In the genomic region with DNA sequence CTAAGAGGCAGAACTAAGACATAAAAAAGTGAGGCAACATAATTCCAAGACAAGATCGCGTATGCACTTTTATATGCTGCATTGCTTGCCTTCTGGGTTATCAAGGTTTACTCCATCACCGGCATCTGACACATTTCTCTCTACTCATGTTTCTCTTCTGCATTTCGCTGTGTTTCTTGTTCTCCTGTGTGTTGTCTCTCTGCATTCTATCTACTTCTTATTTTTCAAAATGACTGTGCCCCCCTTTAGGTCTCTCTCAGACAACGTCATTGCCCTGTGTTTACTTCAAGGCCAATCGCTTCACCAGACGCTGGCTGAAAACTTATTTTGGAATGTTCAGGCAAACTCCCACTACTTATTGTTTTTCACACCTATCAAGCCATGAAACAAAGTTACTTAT, we compare ENCODE assay signal across 34 cellular contexts.
"Had no signal": no experiment of that assay in that cellular context is flagged by ENCODE, and none has a peak within 500 bp of the region (broad histone marks: within the 10 kb centered on the region; RNA-seq: fewer than 3 reads in every experiment).

No MANE protein-coding gene starts in this region.

- H3K9me3 ChIP-seq: adrenal gland, body of pancreas, breast epithelium had no signal

- H3K27ac ChIP-seq: adrenal gland, body of pancreas, brain microvascular endothelial cell, breast epithelium, VCaP had no signal

- H3K36me3 ChIP-seq: adrenal gland, brain microvascular endothelial cell, breast epithelium had no signal

- H3K4me1 Mint-ChIP-seq: activated T-helper 17 cell treated with anti-CD3 and anti-CD28 coated beads, Interleukin-2, amount 50 U/mL, for 72 hours had no signal

- H3K4me3 ChIP-seq: adrenal gland, body of pancreas, breast epithelium had no signal

- H3K4me1 ChIP-seq: adrenal gland, body of pancreas, breast epithelium had no signal

- H3K27ac Mint-ChIP-seq: activated B cell treated with CpG ODN at 0.5 μM for 24 hours; activated CD4-positive, alpha-beta memory T cell treated with anti-CD3 and anti-CD28 coated beads for 36 hours; activated CD4-positive, alpha-beta T cell treated with anti-CD3 and anti-CD28 coated beads, Interleukin-2, amount 10 ng/mL, durations not matched to agents 24 days and 14 days; activated CD8-positive, alpha-beta T cell treated with anti-CD3 and anti-CD28 coated beads for 36 hours; activated naive CD4-positive, alpha-beta T cell treated with anti-CD3 and anti-CD28 coated beads for 36 hours; activated naive CD4-positive, alpha-beta T cell treated with anti-CD3 and anti-CD28 coated beads, Interleukin-2, amount 50 U/mL, for 72 hours; activated naive CD8-positive, alpha-beta T cell treated with anti-CD3 and anti-CD28 coated beads for 36 hours; activated T-cell treated with anti-CD3 and anti-CD28 coated beads, Interleukin-2, amount 50 U/mL, for 72 hours; activated T-helper 1 cell treated with anti-CD3 and anti-CD28 coated beads, Interleukin-12 subunit alpha, Interleukin-12 subunit beta, Interleukin-2, Interleukin-4 antibody, amounts not matched to agents 30 ng/mL and 10 ng/mL and 1 ng/mL, durations not matched to agents 14 hours and 24 hours and 36 hours; activated T-helper 17 cell treated with anti-CD3 and anti-CD28 coated beads, Interleukin-2, amount 50 U/mL, for 72 hours; T-helper 1 cell treated with Interleukin-12 subunit alpha and Interleukin-12 subunit beta and Interleukin-4 antibody, amounts not matched to agents 30 μg/mL and 1 μg/mL, for 36 hours; T-helper 2 cell treated with Interferon-gamma antibody and Interleukin-4, amounts not matched to agents 5 μg/mL and 100 μg/mL, for 36 hours had no signal

- DNase-seq: activated B cell treated with CpG ODN at 0.5 μM for 24 hours; activated CD4-positive, alpha-beta memory T cell treated with anti-CD3 and anti-CD28 coated beads for 36 hours; activated CD4-positive, alpha-beta T cell treated with anti-CD3 and anti-CD28 coated beads for 4 hours; activated CD4-positive, alpha-beta T cell treated with anti-CD3 and anti-CD28 coated beads, Interleukin-2, amount 10 ng/mL, durations not matched to agents 24 days and 14 days; activated CD4-positive, alpha-beta T cell treated with anti-CD3 and anti-CD28 coated beads, Interleukin-2, amount 50 U/mL, for 1 hour; activated CD4-positive, alpha-beta T cell treated with anti-CD3 and anti-CD28 coated beads, Interleukin-2, amount 50 U/mL, for 4 hours; activated CD4-positive, CD25-positive, alpha-beta regulatory T cell treated with anti-CD3 and anti-CD28 coated beads, Interleukin-2, amount 50 U/mL, for 72 hours; activated CD8-positive, alpha-beta memory T cell treated with anti-CD3 and anti-CD28 coated beads, Interleukin-2, amount 50 U/mL, for 4 hours; activated CD8-positive, alpha-beta T cell treated with anti-CD3 and anti-CD28 coated beads for 36 hours; activated effector memory CD4-positive, alpha-beta T cell treated with anti-CD3 and anti-CD28 coated beads, Interleukin-2, amount 50 U/mL, for 16 hours; activated gamma-delta T cell treated with Interleukin-2 at 50 U/mL for 16 hours; activated naive CD4-positive, alpha-beta T cell; activated naive CD4-positive, alpha-beta T cell treated with anti-CD3 and anti-CD28 coated beads for 36 hours; activated naive CD4-positive, alpha-beta T cell treated with anti-CD3 and anti-CD28 coated beads, Interleukin-2, amount 50 U/mL, for 16 hours; activated naive CD8-positive, alpha-beta T cell treated with anti-CD3 and anti-CD28 coated beads for 36 hours; activated T-cell treated with anti-CD3 and anti-CD28 coated beads for 4 hours; activated T-cell treated with anti-CD3 and anti-CD28 coated beads, Interleukin-2, amount 50 U/mL, for 1 hour; activated T-cell treated with anti-CD3 and anti-CD28 coated beads, Interleukin-2, amount 50 U/mL, for 4 hours; activated T-cell treated with anti-CD3 and anti-CD28 coated beads, Interleukin-2, amount 50 U/mL, for 72 hours; adrenal gland; amniotic stem cell; aorta; body of pancreas; brain microvascular endothelial cell; central memory CD4-positive, alpha-beta T cell; T-helper 2 cell; T-helper 9 cell had no signal

- H3K4me3 Mint-ChIP-seq: activated B cell treated with CpG ODN at 0.5 μM for 24 hours; activated CD4-positive, alpha-beta memory T cell treated with anti-CD3 and anti-CD28 coated beads for 36 hours; activated CD4-positive, alpha-beta T cell treated with anti-CD3 and anti-CD28 coated beads, Interleukin-2, amount 10 ng/mL, durations not matched to agents 24 days and 14 days; activated CD8-positive, alpha-beta T cell treated with anti-CD3 and anti-CD28 coated beads for 36 hours; activated naive CD4-positive, alpha-beta T cell treated with anti-CD3 and anti-CD28 coated beads for 36 hours; activated naive CD8-positive, alpha-beta T cell treated with anti-CD3 and anti-CD28 coated beads for 36 hours; activated T-cell treated with anti-CD3 and anti-CD28 coated beads, Interleukin-2, amount 50 U/mL, for 4 hours; activated T-cell treated with anti-CD3 and anti-CD28 coated beads, Interleukin-2, amount 50 U/mL, for 72 hours; activated T-helper 1 cell treated with anti-CD3 and anti-CD28 coated beads, Interleukin-12 subunit alpha, Interleukin-12 subunit beta, Interleukin-2, Interleukin-4 antibody, amounts not matched to agents 30 ng/mL and 10 ng/mL and 1 ng/mL, durations not matched to agents 14 hours and 24 hours and 36 hours; activated T-helper 17 cell treated with anti-CD3 and anti-CD28 coated beads, Interleukin-2, amount 50 U/mL, for 72 hours; T-helper 1 cell treated with Interleukin-12 subunit alpha and Interleukin-12 subunit beta and Interleukin-4 antibody, amounts not matched to agents 30 μg/mL and 1 μg/mL, for 36 hours; T-helper 2 cell treated with Interferon-gamma antibody and Interleukin-4, amounts not matched to agents 5 μg/mL and 100 μg/mL, for 36 hours had no signal

- H3K27me3 Mint-ChIP-seq: activated B cell treated with CpG ODN at 0.5 μM for 24 hours; activated CD4-positive, alpha-beta memory T cell treated with anti-CD3 and anti-CD28 coated beads for 36 hours; activated CD4-positive, alpha-beta T cell treated with anti-CD3 and anti-CD28 coated beads, Interleukin-2, amount 10 ng/mL, durations not matched to agents 24 days and 14 days; activated CD8-positive, alpha-beta T cell treated with anti-CD3 and anti-CD28 coated beads for 36 hours; activated naive CD8-positive, alpha-beta T cell treated with anti-CD3 and anti-CD28 coated beads for 36 hours; activated T-helper 17 cell treated with anti-CD3 and anti-CD28 coated beads, Interleukin-2, amount 50 U/mL, for 72 hours had no signal

- H3K9me3 Mint-ChIP-seq: activated CD4-positive, alpha-beta T cell treated with anti-CD3 and anti-CD28 coated beads, Interleukin-2, amount 10 ng/mL, durations not matched to agents 24 days and 14 days; activated CD8-positive, alpha-beta T cell treated with anti-CD3 and anti-CD28 coated beads for 36 hours; activated naive CD4-positive, alpha-beta T cell treated with anti-CD3 and anti-CD28 coated beads for 36 hours; activated T-helper 1 cell treated with anti-CD3 and anti-CD28 coated beads, Interleukin-12 subunit alpha, Interleukin-12 subunit beta, Interleukin-2, Interleukin-4 antibody, amounts not matched to agents 30 ng/mL and 10 ng/mL and 1 ng/mL, durations not matched to agents 14 hours and 24 hours and 36 hours; activated T-helper 17 cell treated with anti-CD3 and anti-CD28 coated beads, Interleukin-2, amount 50 U/mL, for 72 hours; T-helper 1 cell treated with Interleukin-12 subunit alpha and Interleukin-12 subunit beta and Interleukin-4 antibody, amounts not matched to agents 30 μg/mL and 1 μg/mL, for 36 hours; T-helper 2 cell treated with Interferon-gamma antibody and Interleukin-4, amounts not matched to agents 5 μg/mL and 100 μg/mL, for 36 hours had no signal

- H3K27me3 ChIP-seq: adrenal gland, body of pancreas, brain microvascular endothelial cell, breast epithelium had no signal

- ATAC-seq: activated CD8-positive, alpha-beta T cell treated with anti-CD3 and anti-CD28 coated beads for 36 hours; activated naive CD4-positive, alpha-beta T cell treated with anti-CD3 and anti-CD28 coated beads, Interleukin-2, amount 50 U/mL, for 72 hours; activated T-cell treated with anti-CD3 and anti-CD28 coated beads, Interleukin-2, amount 50 U/mL, for 4 hours; activated T-cell treated with anti-CD3 and anti-CD28 coated beads, Interleukin-2, amount 50 U/mL, for 72 hours; activated T-helper 17 cell treated with anti-CD3 and anti-CD28 coated beads, Interleukin-2, amount 50 U/mL, for 72 hours; body of pancreas had no signal

- H3K36me3 Mint-ChIP-seq: activated CD4-positive, alpha-beta memory T cell treated with anti-CD3 and anti-CD28 coated beads for 36 hours; activated naive CD4-positive, alpha-beta T cell treated with anti-CD3 and anti-CD28 coated beads, Interleukin-2, amount 50 U/mL, for 72 hours; activated naive CD8-positive, alpha-beta T cell treated with anti-CD3 and anti-CD28 coated beads for 36 hours had no signal
